ENCODE assay signal across 1 cellular context in genomic region chr19:38839816-38840582, GRCh38.
TF ChIP-seq lines count a peak whose summit lies in the region.

No MANE protein-coding gene starts in this region.

TF ChIP-seq in HepG2, 621 proteins besides CTCF, POLR2A, EP300 and RAD21:
- TF ChIP-seq KDM3A (CRISPR knock-in tag; IDR thresholded peaks at IDR 0.05; ENCODE audit: low read depth) (no peak), ZBTB34 (CRISPR knock-in tag; IDR thresholded peaks at IDR 0.05) (no peak), HNRNPL (IDR thresholded peaks at IDR 0.05; ENCODE audit: low read depth, low read length) (0 out of 2 replicates have a peak, but pooled peaks have one; percentile 3), RFX1 (IDR thresholded peaks at IDR 0.05) (no peak), PHB2 (IDR thresholded peaks at IDR 0.05; ENCODE audit: partially characterized antibody) (no peak), ATM (IDR thresholded peaks at IDR 0.05; ENCODE audit: borderline replicate concordance) (no peak), RBFOX2 (IDR thresholded peaks at IDR 0.05; ENCODE audit: low read depth, low read length) (peak; percentile 42; the same call in 1 of the 2 replicates), AGO2 (optimal IDR thresholded peaks at IDR 0.05; ENCODE audit: low read depth, low read length) (peak; percentile 73)
